1 cellular context compared by ENCODE assay signal in genomic region chr10:86798636-86799035, GRCh38.
TF ChIP-seq lines count a peak whose summit lies in the region.

No MANE protein-coding gene starts in this region.

TF ChIP-seq in HepG2, 621 proteins besides CTCF, POLR2A, EP300 and RAD21 (continued from another document):
- TF ChIP-seq IKZF5 (CRISPR knock-in tag; IDR thresholded peaks at IDR 0.05) = no peak
- no peak for TF ChIP-seq ZEB1 (IDR thresholded peaks at IDR 0.05; ENCODE audit: insufficient replicate concordance, low read depth)
- no peak for TF ChIP-seq KDM3A (CRISPR knock-in tag; IDR thresholded peaks at IDR 0.05; ENCODE audit: low read depth)
- no peak for TF ChIP-seq SALL2 (CRISPR knock-in tag; IDR thresholded peaks at IDR 0.05)
- no peak for TF ChIP-seq ZNF143 (CRISPR knock-in tag; IDR thresholded peaks at IDR 0.05)
- no peak for TF ChIP-seq ZNF607 (CRISPR knock-in tag; IDR thresholded peaks at IDR 0.05; ENCODE audit: borderline replicate concordance)
- TF ChIP-seq TEAD2 (CRISPR knock-in tag; IDR thresholded peaks at IDR 0.05) = no peak
- TF ChIP-seq RBFOX2 (IDR thresholded peaks at IDR 0.05; ENCODE audit: low read depth, low read length) = no peak
- TF ChIP-seq ZNF282 (IDR thresholded peaks at IDR 0.05; ENCODE audit: partially characterized antibody) = no peak
- no peak for TF ChIP-seq BCL6 (CRISPR knock-in tag; IDR thresholded peaks at IDR 0.05)
- TF ChIP-seq SCMH1 (CRISPR knock-in tag; IDR thresholded peaks at IDR 0.05; ENCODE audit: borderline replicate concordance) = no peak
- no peak for TF ChIP-seq DMAP1 (CRISPR knock-in tag; IDR thresholded peaks at IDR 0.05)
- no peak for TF ChIP-seq ZNF34 (CRISPR knock-in tag; IDR thresholded peaks at IDR 0.05; ENCODE audit: borderline replicate concordance)
- TF ChIP-seq ARHGAP35 (CRISPR knock-in tag; IDR thresholded peaks at IDR 0.05; ENCODE audit: borderline replicate concordance) = no peak
- TF ChIP-seq PLSCR1 (CRISPR knock-in tag; IDR thresholded peaks at IDR 0.05; ENCODE audit: borderline replicate concordance) = no peak
